Comparison of ENCODE assay signal across 9 cellular contexts in genomic region chr3:150605998-150606641, GRCh38. TPM values are rescaled to one million over a fixed set of nuclear protein-coding genes. Genes with fewer than 3 reads are reported as not detected.
A peak's percentile ranks its signal among the peaks of the same experiment; 100 is the strongest.
DNase-seq lines count a peak whose midpoint lies in the region; ATAC-seq and TF ChIP-seq lines count a peak whose summit lies in the region.
"Had no signal": no experiment of that assay in that cellular context is flagged by ENCODE, and none has a peak within 500 bp of the region (broad histone marks: within the 10 kb centered on the region; RNA-seq: fewer than 3 reads in every experiment).

No MANE protein-coding gene starts in this region.

- H3K9me3 Mint-ChIP-seq in activated T-helper 17 cell treated with anti-CD3 and anti-CD28 coated beads, Interleukin-2, amount 50 U/mL, for 72 hours: no peaks in the 10 kb centered on the region
- no peaks in the 10 kb centered on the region for H3K9me3 Mint-ChIP-seq in natural killer cell treated with Interleukin-12 subunit alpha and Interleukin-12 subunit beta and Interleukin-15 and Interleukin-18, amount 100 ng/mL, for 72 hours

- H3K27ac ChIP-seq in DND-41 (ENCODE audit: low read length) (no peak overlapping the region), Karpas-422 (ENCODE audit: low read length) (peak overlapping the region; percentile 90)

- no peaks in the 10 kb centered on the region for H3K9me2 ChIP-seq in Karpas-422 (replicated peaks; ENCODE audit: insufficient read depth, low read length)

- H3K4me3 ChIP-seq in DND-41 (ENCODE audit: low read depth in 1 of 2, low read length in 2 of 2) (peak overlapping the region in 1 of 2 experiments; percentile 36; a peak in 1 of 4 replicates), Karpas-422 (ENCODE audit: low read length) (peak overlapping the region; percentile 94)

- H3K79me2 ChIP-seq in DND-41 (ENCODE audit: insufficient read depth, low read length): peaks cover 98% of the 10 kb centered on the region
- H3K79me2 ChIP-seq in Karpas-422 (ENCODE audit: low read length): peaks cover 96% of the 10 kb centered on the region

- H3K9me3 ChIP-seq in DND-41 (ENCODE audit: insufficient read depth, low read length, severe bottlenecking): no peaks in the 10 kb centered on the region
- no peaks in the 10 kb centered on the region for H3K9me3 ChIP-seq in Karpas-422 (ENCODE audit: low read length)

- no peak overlapping the region for H3K9ac ChIP-seq in DND-41 (ENCODE audit: low read depth, low read length)
- peak overlapping the region; percentile 97 for H3K9ac ChIP-seq in Karpas-422 (ENCODE audit: low read length)

- peak overlapping the region; percentile 95 for H3K4me3 Mint-ChIP-seq in activated T-helper 17 cell treated with anti-CD3 and anti-CD28 coated beads, Interleukin-2, amount 50 U/mL, for 72 hours
- H3K4me3 Mint-ChIP-seq in natural killer cell treated with Interleukin-12 subunit alpha and Interleukin-12 subunit beta and Interleukin-15 and Interleukin-18, amount 100 ng/mL, for 72 hours: peak overlapping the region; percentile 83

- H4K20me1 ChIP-seq in DND-41 (ENCODE audit: insufficient read depth, low read length) (peaks cover 47% of the 10 kb centered on the region), Karpas-422 (ENCODE audit: insufficient read depth, low read depth, low read length) (peaks cover 38% of the 10 kb centered on the region; the same call in 1 of the 2 replicates)

- peaks cover 87% of the 10 kb centered on the region for H3K36me3 Mint-ChIP-seq in activated T-helper 17 cell treated with anti-CD3 and anti-CD28 coated beads, Interleukin-2, amount 50 U/mL, for 72 hours (ENCODE audit: low read depth)
- H3K36me3 Mint-ChIP-seq in natural killer cell treated with Interleukin-12 subunit alpha and Interleukin-12 subunit beta and Interleukin-15 and Interleukin-18, amount 100 ng/mL, for 72 hours: peaks cover 16% of the 10 kb centered on the region

- no peaks in the 10 kb centered on the region for H3K27me3 Mint-ChIP-seq in activated T-helper 17 cell treated with anti-CD3 and anti-CD28 coated beads, Interleukin-2, amount 50 U/mL, for 72 hours
- no peaks in the 10 kb centered on the region for H3K27me3 Mint-ChIP-seq in natural killer cell treated with Interleukin-12 subunit alpha and Interleukin-12 subunit beta and Interleukin-15 and Interleukin-18, amount 100 ng/mL, for 72 hours

- ATAC-seq in DND-41 (ENCODE audit: insufficient read depth, low read depth) (no peak), GM19023 (IDR thresholded peaks at IDR 0.05; ENCODE audit: unreplicated experiment) (no peak)
- ATAC-seq in activated T-helper 17 cell treated with anti-CD3 and anti-CD28 coated beads, Interleukin-2, amount 50 U/mL, for 72 hours (replicated peaks): peak; percentile 6
- ATAC-seq in natural killer cell treated with Interleukin-12 subunit alpha and Interleukin-12 subunit beta and Interleukin-15 and Interleukin-18, amount 100 ng/mL, for 72 hours: no peak
- ATAC-seq: esophagus mucosa had no signal

- no peak for TF ChIP-seq CTCF in DND-41 (IDR thresholded peaks at IDR 0.05; ENCODE audit: borderline replicate concordance, extremely low read depth, low read length, poor library complexity, severe bottlenecking)

- peaks cover 18% of the 10 kb centered on the region; the same call in 1 of the 2 replicates for H3K36me3 ChIP-seq in DND-41 (ENCODE audit: insufficient read depth, low read length)
- H3K36me3 ChIP-seq in Karpas-422 (ENCODE audit: insufficient read depth, low read length): peaks cover 45% of the 10 kb centered on the region

- no peak overlapping the region for H2AFZ ChIP-seq in DND-41 (ENCODE audit: low read depth, low read length)
- no peak overlapping the region for H2AFZ ChIP-seq in Karpas-422 (ENCODE audit: low read length)

- H3K27me3 ChIP-seq in DND-41 (ENCODE audit: insufficient read depth, low read length, poor library complexity) (no peaks in the 10 kb centered on the region), Karpas-422 (ENCODE audit: low read length) (no peaks in the 10 kb centered on the region)

- peaks cover 65% of the 10 kb centered on the region for H3K4me1 ChIP-seq in DND-41 (ENCODE audit: insufficient read depth, low read length)
- peaks cover 61% of the 10 kb centered on the region for H3K4me1 ChIP-seq in Karpas-422 (ENCODE audit: low read length)

- DNase-seq in DND-41: no peak
- DNase-seq in Karpas-422: peak; percentile 54
- no peak for DNase-seq in natural killer cell treated with Interleukin-12 subunit alpha and Interleukin-12 subunit beta and Interleukin-15 and Interleukin-18, amount 100 ng/mL, for 72 hours (ENCODE audit: low spot score)
- no peak for DNase-seq in NCI-H446 treated with DMSO at 0.1 percent for 48 hours (lab: John Stamatoyannopoulos, UW)
- DNase-seq in NCI-H2029 treated with DMSO at 0.1 percent for 48 hours (lab: John Stamatoyannopoulos, UW): no peak
- DNase-seq in 8988T: no peak

- H3K27ac Mint-ChIP-seq in activated T-helper 17 cell treated with anti-CD3 and anti-CD28 coated beads, Interleukin-2, amount 50 U/mL, for 72 hours: peak overlapping the region; percentile 78
- H3K27ac Mint-ChIP-seq in natural killer cell treated with Interleukin-12 subunit alpha and Interleukin-12 subunit beta and Interleukin-15 and Interleukin-18, amount 100 ng/mL, for 72 hours: peak overlapping the region; percentile 81 to 98

- H3K4me2 ChIP-seq in DND-41 (ENCODE audit: insufficient read depth, low read length) (peak overlapping the region; percentile 84; the same call in 1 of the 2 replicates), Karpas-422 (ENCODE audit: low read depth, low read length, poor library complexity, severe bottlenecking) (peak overlapping the region; percentile 92)

- H3K4me1 Mint-ChIP-seq in activated T-helper 17 cell treated with anti-CD3 and anti-CD28 coated beads, Interleukin-2, amount 50 U/mL, for 72 hours: peaks cover 57% of the 10 kb centered on the region
- H3K4me1 Mint-ChIP-seq in natural killer cell treated with Interleukin-12 subunit alpha and Interleukin-12 subunit beta and Interleukin-15 and Interleukin-18, amount 100 ng/mL, for 72 hours (ENCODE audit: low read depth in 2 of 2): peaks cover 57 to 80% of the 10 kb centered on the region in 2 donors

RNA-seq across cellular contexts. Expression of gene SELENOT, which starts 3.0 kb away (rescaled TPM):
- 72.8 and 306 TPM in 2 replicates for total RNA-seq in Karpas-422 (2014; rRNA removed; shearing (Covaris generic); ENCODE audit: low replicate concordance)
- total RNA-seq in activated T-helper 17 cell treated with anti-CD3 and anti-CD28 coated beads, Interleukin-2, amount 50 U/mL, for 72 hours: 100 to 1,000 TPM; 111 to 144 TPM
- total RNA-seq in natural killer cell treated with Interleukin-12 subunit alpha and Interleukin-12 subunit beta and Interleukin-15 and Interleukin-18, amount 100 ng/mL, for 72 hours: 100 to 1,000 TPM in 1 of 2 donors, 10 to 100 TPM in 1; 72.4 to 147 TPM

RNA-seq across cellular contexts. Expression of gene EIF2A, which starts 59.5 kb away (rescaled TPM):
- 147 and 161 TPM in 2 replicates for total RNA-seq in Karpas-422 (2014; rRNA removed; shearing (Covaris generic); ENCODE audit: low replicate concordance)
- 100 to 1,000 TPM; 126 to 139 TPM for total RNA-seq in activated T-helper 17 cell treated with anti-CD3 and anti-CD28 coated beads, Interleukin-2, amount 50 U/mL, for 72 hours
- 100 to 1,000 TPM in 1 of 2 donors, 10 to 100 TPM in 1; 98.0 to 114 TPM for total RNA-seq in natural killer cell treated with Interleukin-12 subunit alpha and Interleukin-12 subunit beta and Interleukin-15 and Interleukin-18, amount 100 ng/mL, for 72 hours

RNA-seq across cellular contexts. Expression of gene SERP1, which starts 59.8 kb away (rescaled TPM):
- 168 and 321 TPM in 2 replicates for total RNA-seq in Karpas-422 (2014; rRNA removed; shearing (Covaris generic); ENCODE audit: low replicate concordance)
- total RNA-seq in activated T-helper 17 cell treated with anti-CD3 and anti-CD28 coated beads, Interleukin-2, amount 50 U/mL, for 72 hours: 100 to 1,000 TPM in 1 of 2 donors, 10 to 100 TPM in 1; 71.4 to 107 TPM
- total RNA-seq in natural killer cell treated with Interleukin-12 subunit alpha and Interleukin-12 subunit beta and Interleukin-15 and Interleukin-18, amount 100 ng/mL, for 72 hours: 100 to 1,000 TPM; 104 to 148 TPM
